8 cellular contexts compared by ENCODE assay signal in genomic region chr11:122202951-122203456, GRCh38.
DNase-seq lines count a peak whose midpoint lies in the region; ATAC-seq and TF ChIP-seq lines count a peak whose summit lies in the region.

No MANE protein-coding gene starts in this region.

- peak; percentile 89 for ATAC-seq in GM21526 (IDR thresholded peaks at IDR 0.05; ENCODE audit: low FRiP score, unreplicated experiment)
- ATAC-seq in stimulated activated naive B cell treated with anti-CD40 and anti-IgM and Interleukin-4, amounts not matched to agents 10 μg/mL and 1 μg/mL and 100 μg/mL, for 72 hours (replicated peaks): peak; percentile 87 to 89

- peak; percentile 91 for TF ChIP-seq CTCF in DOHH2 (IDR thresholded peaks at IDR 0.05; ENCODE audit: low read depth, low read length, poor library complexity, severe bottlenecking)
- peak; percentile 94 for TF ChIP-seq CTCF in endothelial cell (IDR thresholded peaks at IDR 0.05; ENCODE audit: unreplicated experiment)

- peaks cover 4% of the 10 kb centered on the region for H3K36me3 Mint-ChIP-seq in endothelial cell (ENCODE audit: low read depth, unreplicated experiment)
- H3K36me3 Mint-ChIP-seq in stimulated activated naive B cell treated with anti-CD40 and anti-IgM and Interleukin-4, amounts not matched to agents 10 μg/mL and 1 μg/mL and 100 μg/mL, for 72 hours: no peaks in the 10 kb centered on the region

- no peak overlapping the region for H3K4me3 Mint-ChIP-seq in endothelial cell (ENCODE audit: unreplicated experiment)
- no peak overlapping the region for H3K4me3 Mint-ChIP-seq in stimulated activated naive B cell treated with anti-CD40 and anti-IgM and Interleukin-4, amounts not matched to agents 10 μg/mL and 1 μg/mL and 100 μg/mL, for 72 hours

- H3K9me2 ChIP-seq in DOHH2 (replicated peaks; ENCODE audit: control insufficient read depth, low read length): no peaks in the 10 kb centered on the region

- H3K4me2 ChIP-seq in DOHH2 (ENCODE audit: low read length): no peak overlapping the region

- H3K4me3 ChIP-seq in DOHH2 (ENCODE audit: low read length): no peak overlapping the region

- H3F3A ChIP-seq in DOHH2 (ENCODE audit: control insufficient read depth, insufficient read depth): no peaks in the 10 kb centered on the region

- no peak overlapping the region for H3K27ac ChIP-seq in DOHH2 (ENCODE audit: low read depth, low read length)

- no peaks in the 10 kb centered on the region for H3K4me1 ChIP-seq in DOHH2 (ENCODE audit: control insufficient read depth, low read length)

- no peaks in the 10 kb centered on the region for H3K9me3 Mint-ChIP-seq in endothelial cell (ENCODE audit: unreplicated experiment)
- H3K9me3 Mint-ChIP-seq in stimulated activated naive B cell treated with anti-CD40 and anti-IgM and Interleukin-4, amounts not matched to agents 10 μg/mL and 1 μg/mL and 100 μg/mL, for 72 hours: no peaks in the 10 kb centered on the region

- no peaks in the 10 kb centered on the region for H3K79me2 ChIP-seq in DOHH2 (ENCODE audit: control insufficient read depth, low read length)

- peak; percentile 42 to 57 for DNase-seq in Kasumi-1 (lab: John Stamatoyannopoulos, UW)
- DNase-seq in activated CD4-positive, alpha-beta T cell treated with anti-CD3 and anti-CD28 coated beads for 48 hours: peak; percentile 65
- peak; percentile 82 for DNase-seq in endothelial cell (ENCODE audit: low spot score)
- DNase-seq in mesenteric fat pad (ENCODE audit: low spot score): peak; percentile 92
- DNase-seq in stimulated activated naive B cell treated with anti-CD40 and anti-IgM and Interleukin-4, amounts not matched to agents 10 μg/mL and 1 μg/mL and 100 μg/mL, for 72 hours: peak; percentile 35
- DNase-seq in NCI-H510A treated with DMSO at 0.1 percent for 48 hours (lab: John Stamatoyannopoulos, UW): no peak

- peaks cover 12% of the 10 kb centered on the region; the same call in 1 of the 2 replicates for H3K27me3 ChIP-seq in DOHH2 (ENCODE audit: control insufficient read depth, low read length)

- H4K20me1 ChIP-seq in DOHH2 (ENCODE audit: control insufficient read depth, insufficient read depth, low read depth, low read length): no peaks in the 10 kb centered on the region

- no peaks in the 10 kb centered on the region for H3K9me3 ChIP-seq in DOHH2 (ENCODE audit: control insufficient read depth, insufficient read depth, low read length)

- no peak overlapping the region for H3K27ac Mint-ChIP-seq in endothelial cell (ENCODE audit: unreplicated experiment)
- no peak overlapping the region for H3K27ac Mint-ChIP-seq in stimulated activated naive B cell treated with anti-CD40 and anti-IgM and Interleukin-4, amounts not matched to agents 10 μg/mL and 1 μg/mL and 100 μg/mL, for 72 hours

- no peaks in the 10 kb centered on the region for H3K36me3 ChIP-seq in DOHH2 (ENCODE audit: control insufficient read depth, low read length)

- peaks cover 6% of the 10 kb centered on the region for H3K4me1 Mint-ChIP-seq in endothelial cell (ENCODE audit: unreplicated experiment)
- no peaks in the 10 kb centered on the region for H3K4me1 Mint-ChIP-seq in stimulated activated naive B cell treated with anti-CD40 and anti-IgM and Interleukin-4, amounts not matched to agents 10 μg/mL and 1 μg/mL and 100 μg/mL, for 72 hours

- peaks cover 5% of the 10 kb centered on the region for H3K27me3 Mint-ChIP-seq in endothelial cell (ENCODE audit: unreplicated experiment)
- peaks cover 37 to 53% of the 10 kb centered on the region in 2 donors for H3K27me3 Mint-ChIP-seq in stimulated activated naive B cell treated with anti-CD40 and anti-IgM and Interleukin-4, amounts not matched to agents 10 μg/mL and 1 μg/mL and 100 μg/mL, for 72 hours
